In genomic region chr7:1537631-1538412, GRCh38 we compare ENCODE assay signal across 1 cellular context.
A peak's percentile ranks its signal among the peaks of the same experiment; 100 is the strongest.
TF ChIP-seq lines count a peak whose summit lies in the region.

No MANE protein-coding gene starts in this region.

TF ChIP-seq in HEK293, 187 proteins besides CTCF, POLR2A, EP300 and RAD21 (continued from another document):
- TF ChIP-seq ZBTB44 (tag by site-specific recombination; IDR thresholded peaks at IDR 0.05) = no peak
- peak; percentile 76 for TF ChIP-seq ZFHX2 (tag by site-specific recombination; conservative IDR thresholded peaks at IDR 0.05)
- TF ChIP-seq ZIC2 (tag by site-specific recombination; IDR thresholded peaks at IDR 0.05) = 0 out of 2 replicates have a peak, but pooled peaks have one; percentile 33
- TF ChIP-seq, protein P1, sequence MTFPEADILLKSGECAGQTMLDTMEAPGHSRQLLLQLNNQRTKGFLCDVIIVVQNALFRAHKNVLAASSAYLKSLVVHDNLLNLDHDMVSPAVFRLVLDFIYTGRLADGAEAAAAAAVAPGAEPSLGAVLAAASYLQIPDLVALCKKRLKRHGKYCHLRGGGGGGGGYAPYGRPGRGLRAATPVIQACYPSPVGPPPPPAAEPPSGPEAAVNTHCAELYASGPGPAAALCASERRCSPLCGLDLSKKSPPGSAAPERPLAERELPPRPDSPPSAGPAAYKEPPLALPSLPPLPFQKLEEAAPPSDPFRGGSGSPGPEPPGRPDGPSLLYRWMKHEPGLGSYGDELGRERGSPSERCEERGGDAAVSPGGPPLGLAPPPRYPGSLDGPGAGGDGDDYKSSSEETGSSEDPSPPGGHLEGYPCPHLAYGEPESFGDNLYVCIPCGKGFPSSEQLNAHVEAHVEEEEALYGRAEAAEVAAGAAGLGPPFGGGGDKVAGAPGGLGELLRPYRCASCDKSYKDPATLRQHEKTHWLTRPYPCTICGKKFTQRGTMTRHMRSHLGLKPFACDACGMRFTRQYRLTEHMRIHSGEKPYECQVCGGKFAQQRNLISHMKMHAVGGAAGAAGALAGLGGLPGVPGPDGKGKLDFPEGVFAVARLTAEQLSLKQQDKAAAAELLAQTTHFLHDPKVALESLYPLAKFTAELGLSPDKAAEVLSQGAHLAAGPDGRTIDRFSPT (tag by site-specific recombination; IDR thresholded peaks at IDR 0.05) = peak; percentile 75; the same call in 1 of the 2 replicates
